In genomic region chr10:79938728-79939380, GRCh38 we compare ENCODE assay signal across 9 cellular contexts. TPM values are rescaled to one million over a fixed set of nuclear protein-coding genes. Genes with fewer than 3 reads are reported as not detected.
DNase-seq lines count a peak whose midpoint lies in the region; ATAC-seq and TF ChIP-seq lines count a peak whose summit lies in the region.
"Had no signal": no experiment of that assay in that cellular context is flagged by ENCODE, and none has a peak within 500 bp of the region (broad histone marks: within the 10 kb centered on the region; RNA-seq: fewer than 3 reads in every experiment).

No MANE protein-coding gene starts in this region.

- ATAC-seq in GM21786 (IDR thresholded peaks at IDR 0.05; ENCODE audit: unreplicated experiment) (peak; percentile 59), lung (ENCODE audit: insufficient read depth, low FRiP score) (peak; percentile 53)

- no peak overlapping the region for H3K4me2 ChIP-seq in OCI-LY7 (ENCODE audit: low read length)

- no peak overlapping the region for H3K4me3 Mint-ChIP-seq in activated CD4-positive, alpha-beta T cell treated with anti-CD3 and anti-CD28 coated beads, Interleukin-2, amount 10 ng/mL, durations not matched to agents 7 days and 5 days

- WGBS in lung, 2 donors, result 48 to 68% methylated on average over 6 of the region's 6 CpGs

- H3K9me3 ChIP-seq in OCI-LY7 (ENCODE audit: low read length), result no peaks in the 10 kb centered on the region
- H3K9me3 ChIP-seq in lung (ENCODE audit: control insufficient read depth in 2 of 2, insufficient read depth in 1 of 2, low read length in 1 of 2), result no peaks in the 10 kb centered on the region

- no peaks in the 10 kb centered on the region for H4K20me1 ChIP-seq in OCI-LY7 (ENCODE audit: insufficient read depth, low read length)

- peak; percentile 20 for DNase-seq in GM12865 (ENCODE audit: low read depth)
- DNase-seq in OCI-LY7 (ENCODE audit: low spot score), result peak; percentile 40
- DNase-seq in lung (ENCODE audit: low spot score), result peak; percentile 44
- DNase-seq in GM19238 (ENCODE audit: insufficient read length, low spot score), result no peak
- DNase-seq in DMS 273 treated with DMSO at 0.1 percent for 48 hours (lab: John Stamatoyannopoulos, UW), result no peak
- DNase-seq in NCI-H1694 (lab: John Stamatoyannopoulos, UW), result no peak
- no peak for DNase-seq in activated CD4-positive, alpha-beta T cell treated with anti-CD3 and anti-CD28 coated beads, Interleukin-2, amount 10 ng/mL, durations not matched to agents 7 days and 5 days

- TF ChIP-seq CTCF in GM12865 (IDR thresholded peaks at IDR 0.05; ENCODE audit: insufficient read depth, low read depth, low read length, missing control alignments) (no peak), OCI-LY7 (conservative IDR thresholded peaks at IDR 0.05; ENCODE audit: low read length) (no peak), lung (IDR thresholded peaks at IDR 0.05; ENCODE audit: control extremely low read depth, extremely low read depth) (no peak)

- H3K36me3 ChIP-seq in OCI-LY7 (ENCODE audit: insufficient read depth, low read length) (no peaks in the 10 kb centered on the region), lung (ENCODE audit: control insufficient read depth in 2 of 2, insufficient read depth in 2 of 2, low read length in 2 of 2) (peaks cover 0 to 4% of the 10 kb centered on the region in 2 donors)

- H3K27me3 ChIP-seq in lung (ENCODE audit: control insufficient read depth, insufficient read depth), result no peaks in the 10 kb centered on the region

- no peaks in the 10 kb centered on the region for H3K9me3 Mint-ChIP-seq in activated CD4-positive, alpha-beta T cell treated with anti-CD3 and anti-CD28 coated beads, Interleukin-2, amount 10 ng/mL, durations not matched to agents 7 days and 5 days

- H3K27me3 Mint-ChIP-seq in activated CD4-positive, alpha-beta T cell treated with anti-CD3 and anti-CD28 coated beads, Interleukin-2, amount 10 ng/mL, durations not matched to agents 7 days and 5 days, result no peaks in the 10 kb centered on the region

- peaks cover 3% of the 10 kb centered on the region for H3K4me1 Mint-ChIP-seq in activated CD4-positive, alpha-beta T cell treated with anti-CD3 and anti-CD28 coated beads, Interleukin-2, amount 10 ng/mL, durations not matched to agents 7 days and 5 days

- H3K4me1 ChIP-seq in OCI-LY7 (ENCODE audit: insufficient read depth, low read length, poor library complexity, severe bottlenecking) (peaks cover 9% of the 10 kb centered on the region), lung (ENCODE audit: control insufficient read depth in 2 of 2, insufficient read depth in 2 of 2, low read length in 2 of 2) (peaks cover 0 to 7% of the 10 kb centered on the region in 2 donors)

- H3K9me2 ChIP-seq in OCI-LY7 (ENCODE audit: insufficient read depth, low read length), result no peaks in the 10 kb centered on the region

- H3K79me2 ChIP-seq in OCI-LY7 (ENCODE audit: insufficient read depth, low read depth, low read length), result no peaks in the 10 kb centered on the region

- H2AFZ ChIP-seq in OCI-LY7 (ENCODE audit: low read length), result no peak overlapping the region

- intact Hi-C loops in OCI-LY7 (cut with micrococcal nuclease; ENCODE audit: unreplicated experiment), result no loop called here

- no peaks in the 10 kb centered on the region for H3K36me3 Mint-ChIP-seq in activated CD4-positive, alpha-beta T cell treated with anti-CD3 and anti-CD28 coated beads, Interleukin-2, amount 10 ng/mL, durations not matched to agents 7 days and 5 days (ENCODE audit: low read depth)

- POLR2A ChIA-PET in OCI-LY7 (lab: Charles Lee), result interaction anchor here (0.5 to 0.7 kb wide), 2 partner anchors 30 to 112 kb away, joined by 3 read pairs; no protein-coding TSS in a partner anchor
- POLR2A ChIA-PET in activated CD4-positive, alpha-beta T cell treated with anti-CD3 and anti-CD28 coated beads, Interleukin-2, amount 10 ng/mL, durations not matched to agents 7 days and 5 days (lab: Charles Lee), result no interaction called here

- no peak overlapping the region for H3K27ac Mint-ChIP-seq in activated CD4-positive, alpha-beta T cell treated with anti-CD3 and anti-CD28 coated beads, Interleukin-2, amount 10 ng/mL, durations not matched to agents 7 days and 5 days

- no TSS peak for BruUV-seq in OCI-LY7 (replicated peaks; lab: Mats Ljungman, UMichigan)

- H3K4me3 ChIP-seq in GM12865 (ENCODE audit: low read depth, low read length) (no peak overlapping the region), OCI-LY7 (ENCODE audit: low read depth, low read length, poor library complexity, severe bottlenecking) (no peak overlapping the region), lung (no peak overlapping the region)

- CTCF ChIA-PET in OCI-LY7 (lab: Charles Lee; ENCODE audit: unreplicated experiment), result no interaction called here
- CTCF ChIA-PET in activated CD4-positive, alpha-beta T cell treated with anti-CD3 and anti-CD28 coated beads, Interleukin-2, amount 10 ng/mL, durations not matched to agents 7 days and 5 days (lab: Charles Lee), result interaction anchor here (1.8 kb wide), 1 partner anchor 14 kb away, joined by 4 read pairs; no protein-coding TSS in a partner anchor

- H3K27ac ChIP-seq in OCI-LY7 (ENCODE audit: low read depth, low read length, poor library complexity, severe bottlenecking) (no peak overlapping the region), lung (ENCODE audit: low read depth in 1 of 2, low read length in 1 of 2) (peak overlapping the region in 1 of 2 donors; percentile 26)

RNA-seq across cellular contexts. Expression of gene SFTPD, which starts 10.1 kb away (rescaled TPM):
- not detected in 2 replicates for total RNA-seq in OCI-LY7 (2014; rRNA removed; shearing (Covaris generic))
- total RNA-seq in OCI-LY7 (2022) (not detected in 2 replicates), lung (100 to 1,000 TPM; 216 to 661 TPM)
- 100 to 1,000 TPM; 635 to 636 TPM for polyA plus RNA-seq in lung
- total RNA-seq in activated CD4-positive, alpha-beta T cell treated with anti-CD3 and anti-CD28 coated beads, Interleukin-2, amount 10 ng/mL, durations not matched to agents 7 days and 5 days, result not detected
- total RNA-seq: activated CD8-positive, alpha-beta memory T cell treated with anti-CD3 and anti-CD28 coated beads for 36 hours had no signal

Comparison
In these comparisons a context has a peak if more than half of its experiments do, and no peak if none do; other contexts are left out.
1. DNase-seq: peak in GM12865 (single experiment), OCI-LY7 (single experiment) and lung (single experiment); none in GM19238 (single experiment), DMS 273 treated with DMSO at 0.1 percent for 48 hours (single experiment), NCI-H1694 (single experiment) and activated CD4-positive, alpha-beta T cell treated with anti-CD3 and anti-CD28 coated beads, Interleukin-2, amount 10 ng/mL, durations not matched to agents 7 days and 5 days (single experiment).
2. RNA of gene SFTPD, which starts 10.1 kb away (total RNA-seq): 216 to 661 TPM in lung; not detected in activated CD4-positive, alpha-beta T cell treated with anti-CD3 and anti-CD28 coated beads, Interleukin-2, amount 10 ng/mL, durations not matched to agents 7 days and 5 days and not detected in OCI-LY7; every median in the first group is over 100 times any median in the second.